ENCODE assay signal across 10 cellular contexts in genomic region chr14:65850429-65851145, GRCh38.
DNase-seq lines count a peak whose midpoint lies in the region.
"Had no signal": no experiment of that assay in that cellular context is flagged by ENCODE, and none has a peak within 500 bp of the region (broad histone marks: within the 10 kb centered on the region; RNA-seq: fewer than 3 reads in every experiment).

No MANE protein-coding gene starts in this region.

- H3K27me3 ChIP-seq in SJCRH30 = no peaks in the 10 kb centered on the region
- H3K27me3 ChIP-seq: brain microvascular endothelial cell had no signal

- no peak overlapping the region for H3K4me3 ChIP-seq in SJCRH30

- DNase-seq in DMS 273 (lab: John Stamatoyannopoulos, UW; ENCODE audit: unreplicated experiment) (peak; percentile 94), NCI-H82 treated with DMSO at 0.1 percent for 48 hours (lab: John Stamatoyannopoulos, UW; ENCODE audit: unreplicated experiment) (peak; percentile 24), NCI-H510A (lab: John Stamatoyannopoulos, UW) (no peak), NCI-H1436 (lab: John Stamatoyannopoulos, UW) (no peak), NCI-H146 treated with DMSO at 0.1 percent for 48 hours (lab: John Stamatoyannopoulos, UW; ENCODE audit: unreplicated experiment) (no peak), SJCRH30 (no peak)
- peak; percentile 62 to 69 for DNase-seq in activated T-cell treated with anti-CD3 and anti-CD28 coated beads, Interleukin-2, amount 50 U/mL, for 48 hours
- DNase-seq in stimulated activated CD4-positive, alpha-beta T cell treated with anti-CD3 and anti-CD28 coated beads, Interleukin-15, amount 100 ng/mL, for 24 hours = peak; percentile 65
- DNase-seq: brain microvascular endothelial cell, NCI-H187 treated with DMSO at 0.1 percent for 48 hours had no signal

- no peaks in the 10 kb centered on the region for H3K4me1 ChIP-seq in SJCRH30

- H3K9me3 ChIP-seq in SJCRH30 (replicated peaks) = no peaks in the 10 kb centered on the region

- no peak overlapping the region for H3K27ac ChIP-seq in SJCRH30
- H3K27ac ChIP-seq: brain microvascular endothelial cell had no signal

- H3K36me3 ChIP-seq in SJCRH30 = no peaks in the 10 kb centered on the region
- H3K36me3 ChIP-seq: brain microvascular endothelial cell had no signal

Comparison
In these comparisons a context has a peak if more than half of its experiments do, and no peak if none do; other contexts are left out.
1. DNase-seq: peak in DMS 273 (single experiment), NCI-H82 treated with DMSO at 0.1 percent for 48 hours (single experiment), activated T-cell treated with anti-CD3 and anti-CD28 coated beads, Interleukin-2, amount 50 U/mL, for 48 hours (2 of 2) and stimulated activated CD4-positive, alpha-beta T cell treated with anti-CD3 and anti-CD28 coated beads, Interleukin-15, amount 100 ng/mL, for 24 hours (single experiment); none in NCI-H510A (single experiment), NCI-H1436 (single experiment), NCI-H146 treated with DMSO at 0.1 percent for 48 hours (single experiment) and SJCRH30 (0 of 2).